ENCODE assay signal across 16 cellular contexts in genomic region chr16:14325502-14325901, GRCh38.
DNase-seq lines count a peak whose midpoint lies in the region; ATAC-seq and TF ChIP-seq lines count a peak whose summit lies in the region.
"Had no signal": no experiment of that assay in that cellular context is flagged by ENCODE, and none has a peak within 500 bp of the region (broad histone marks: within the 10 kb centered on the region; RNA-seq: fewer than 3 reads in every experiment).

No MANE protein-coding gene starts in this region.

- no peak for TF ChIP-seq POLR2A in gastroesophageal sphincter (IDR thresholded peaks at IDR 0.05)

- peaks cover 10% of the 10 kb centered on the region for H3K4me1 ChIP-seq in cardiac muscle cell (ENCODE audit: low read depth)
- H3K4me1 ChIP-seq in gastroesophageal sphincter, result peaks cover 0 to 41% (median 4%) of the 10 kb centered on the region in 3 donors
- H3K4me1 ChIP-seq in psoas muscle, result peaks cover 32% of the 10 kb centered on the region

- H3K27ac ChIP-seq in cardiac muscle cell, result peak overlapping the region; percentile 15
- H3K27ac ChIP-seq in gastroesophageal sphincter, result peak overlapping the region in 3 of 4 donors; percentile 9 to 45 (median 21)
- H3K27ac ChIP-seq in psoas muscle, result peak overlapping the region; percentile 60
- H3K27ac ChIP-seq: KMS-11 had no signal

- H3K4me3 ChIP-seq in cardiac muscle cell (no peak overlapping the region), gastroesophageal sphincter (no peak overlapping the region), psoas muscle (no peak overlapping the region)
- H3K4me3 ChIP-seq: GM12878 had no signal

- H3K27me3 ChIP-seq in cardiac muscle cell, result no peaks in the 10 kb centered on the region
- H3K27me3 ChIP-seq in gastroesophageal sphincter, result no peaks in the 10 kb centered on the region
- no peaks in the 10 kb centered on the region for H3K27me3 ChIP-seq in psoas muscle (ENCODE audit: insufficient read depth in 3 of 3, low read length in 2 of 3)

- H3K9me3 ChIP-seq in cardiac muscle cell (ENCODE audit: low read depth), result no peaks in the 10 kb centered on the region
- no peaks in the 10 kb centered on the region for H3K9me3 ChIP-seq in gastroesophageal sphincter
- H3K9me3 ChIP-seq in psoas muscle, result no peaks in the 10 kb centered on the region

- H3K36me3 ChIP-seq in cardiac muscle cell, result no peaks in the 10 kb centered on the region
- peaks cover 0 to 20% of the 10 kb centered on the region in 2 donors for H3K36me3 ChIP-seq in gastroesophageal sphincter
- peaks cover 0 to 30% of the 10 kb centered on the region in 2 donors for H3K36me3 ChIP-seq in psoas muscle (ENCODE audit: insufficient read depth in 1 of 2, low read depth in 1 of 2)

- ATAC-seq in gastroesophageal sphincter, result no peak
- no peak for ATAC-seq in psoas muscle
- ATAC-seq in HG02840 (IDR thresholded peaks at IDR 0.05; ENCODE audit: low FRiP score, unreplicated experiment), result no peak
- ATAC-seq in stimulated activated naive CD8-positive, alpha-beta T cell treated with anti-CD3 and anti-CD28 coated beads, Interleukin-15, Interleukin-2, amounts not matched to agents 100 U/mL and 50 U/mL, for 24 hours, result no peak
- ATAC-seq: GM12878, Panc1 had no signal

- WGBS in gastroesophageal sphincter (ENCODE audit: low coverage in 1 of 2), 2 donors, result 63 to 87% methylated on average over 6 to 8 of the region's 8 CpGs
- WGBS in psoas muscle, 3 donors, result 81 to 96% (median 88%) methylated on average over 8 of the region's 8 CpGs

- TF ChIP-seq CTCF in cardiac muscle cell (IDR thresholded peaks at IDR 0.05; ENCODE audit: low read depth, low read length) (no peak), gastroesophageal sphincter (IDR thresholded peaks at IDR 0.05) (no peak), psoas muscle (IDR thresholded peaks at IDR 0.05) (no peak)

- intact Hi-C loops in cardiac septum (cut with DNase I), result no loop called here
- intact Hi-C loops in psoas muscle (cut with DNase I), result no loop called here

- DNase-seq in cardiac muscle cell (ENCODE audit: low read depth in 1 of 2, low spot score in 1 of 2), result no peak
- no peak for DNase-seq in cardiac septum (ENCODE audit: low spot score)
- DNase-seq in NCI-H82 treated with DMSO at 0.1 percent for 48 hours (lab: John Stamatoyannopoulos, UW; ENCODE audit: unreplicated experiment), result peak; percentile 12
- DNase-seq in psoas muscle, result no peak
- no peak for DNase-seq in HT-29 (ENCODE audit: low spot score)
- DNase-seq in stimulated activated naive CD8-positive, alpha-beta T cell treated with anti-CD3 and anti-CD28 coated beads, Interleukin-15, Interleukin-2, amounts not matched to agents 100 U/mL and 50 U/mL, for 24 hours, result no peak
- DNase-seq: C1 segment of cervical spinal cord, GDM1, GOT3, NCI-H2029, NCI-H774 had no signal

- TF ChIP-seq EP300 in gastroesophageal sphincter (IDR thresholded peaks at IDR 0.05), result no peak
